ENCODE assay signal across 7 cellular contexts in the genomic region with DNA sequence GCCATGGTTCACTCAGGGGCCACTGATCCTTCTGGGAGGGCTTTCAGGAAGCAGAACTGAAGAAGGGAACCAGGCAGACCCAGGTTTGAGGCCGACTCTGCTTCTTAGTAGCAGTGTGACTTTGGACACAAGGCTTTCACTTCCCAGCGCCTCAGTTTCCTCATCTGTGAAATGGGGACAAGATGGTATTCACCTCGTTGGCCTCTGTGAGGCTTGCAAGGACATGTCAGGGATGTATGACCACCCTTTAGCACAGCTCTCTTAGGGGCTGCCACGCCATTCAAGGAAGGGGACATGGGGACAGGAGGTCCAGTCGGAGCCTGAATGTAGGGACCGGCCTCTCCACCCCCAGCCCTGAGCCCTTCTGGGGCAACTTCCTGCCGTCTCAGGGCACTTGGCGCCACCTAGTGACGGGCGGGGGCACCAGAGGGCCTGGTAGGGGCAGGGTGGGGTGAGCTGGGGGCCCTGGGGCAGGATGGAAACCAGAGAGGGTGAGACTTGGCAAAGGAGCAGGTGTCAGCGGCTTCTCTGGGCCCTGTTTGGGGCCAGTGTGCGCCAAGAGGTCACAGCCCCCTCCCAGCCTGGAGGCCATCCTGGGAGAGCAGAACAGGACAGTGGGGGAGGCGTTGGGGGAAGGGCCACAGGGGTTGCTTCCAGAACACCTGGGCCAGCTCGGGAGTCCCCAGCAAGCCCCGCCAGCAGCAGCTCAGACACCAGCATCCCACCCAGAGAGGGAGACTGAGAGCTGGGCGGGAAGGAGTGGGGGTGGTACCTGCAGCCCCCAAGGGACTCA.
DNase-seq lines count a peak whose midpoint lies in the region; ATAC-seq and TF ChIP-seq lines count a peak whose summit lies in the region.

No MANE protein-coding gene starts in this region.

- no peaks in the 10 kb centered on the region for H3K9me2 ChIP-seq in MM.1S (replicated peaks; ENCODE audit: insufficient read depth, low read length)

- H3K27ac ChIP-seq in MM.1S (ENCODE audit: low read length) (no peak overlapping the region), dorsolateral prefrontal cortex (no peak overlapping the region), uterus (no peak overlapping the region)

- H3K36me3 ChIP-seq in MM.1S (replicated peaks; ENCODE audit: insufficient read depth, low read length) (no peaks in the 10 kb centered on the region), uterus (no peaks in the 10 kb centered on the region)

- H3K4me3 Mint-ChIP-seq in activated CD4-positive, alpha-beta T cell treated with anti-CD3 and anti-CD28 coated beads, Interleukin-2, amount 10 ng/mL, durations not matched to agents 7 days and 5 days, result no peak overlapping the region
- no peak overlapping the region for H3K4me3 Mint-ChIP-seq in neural crest cell

- no peak for TF ChIP-seq POLR2A in uterus (IDR thresholded peaks at IDR 0.05)

- no peak overlapping the region for H3K4me3 ChIP-seq in GM12864 (ENCODE audit: low read depth, low read length)
- no peak overlapping the region for H3K4me3 ChIP-seq in MM.1S (ENCODE audit: low read length)
- no peak overlapping the region for H3K4me3 ChIP-seq in dorsolateral prefrontal cortex
- no peak overlapping the region for H3K4me3 ChIP-seq in uterus

- peaks cover 19% of the 10 kb centered on the region for H3K27me3 Mint-ChIP-seq in activated CD4-positive, alpha-beta T cell treated with anti-CD3 and anti-CD28 coated beads, Interleukin-2, amount 10 ng/mL, durations not matched to agents 7 days and 5 days
- H3K27me3 Mint-ChIP-seq in neural crest cell (ENCODE audit: low read depth), result no peaks in the 10 kb centered on the region

- no peak overlapping the region for H3K27ac Mint-ChIP-seq in activated CD4-positive, alpha-beta T cell treated with anti-CD3 and anti-CD28 coated beads, Interleukin-2, amount 10 ng/mL, durations not matched to agents 7 days and 5 days
- H3K27ac Mint-ChIP-seq in neural crest cell (ENCODE audit: unreplicated experiment), result no peak overlapping the region

- H3K9me3 Mint-ChIP-seq in activated CD4-positive, alpha-beta T cell treated with anti-CD3 and anti-CD28 coated beads, Interleukin-2, amount 10 ng/mL, durations not matched to agents 7 days and 5 days, result no peaks in the 10 kb centered on the region
- H3K9me3 Mint-ChIP-seq in neural crest cell, result no peaks in the 10 kb centered on the region

- H3K9ac ChIP-seq in MM.1S (ENCODE audit: low read length), result no peak overlapping the region

- CTCF ChIA-PET in activated CD4-positive, alpha-beta T cell treated with anti-CD3 and anti-CD28 coated beads, Interleukin-2, amount 10 ng/mL, durations not matched to agents 7 days and 5 days (lab: Charles Lee), result interaction anchor here (0.6 to 1.5 kb wide), 4 partner anchors 8 to 402 kb away, joined by 3 to 5 read pairs (median 4); no protein-coding TSS in a partner anchor

- DNase-seq in GM12864 (ENCODE audit: low read depth) (no peak), MM.1S (peak; percentile 46), dorsolateral prefrontal cortex (no peak), neural crest cell (ENCODE audit: low read depth, low spot score) (peak; percentile 56), uterus (peak in 1 of 2 donors; percentile 22)
- peak; percentile 73 for DNase-seq in activated CD4-positive, alpha-beta T cell treated with anti-CD3 and anti-CD28 coated beads, Interleukin-2, amount 10 ng/mL, durations not matched to agents 7 days and 5 days

- no peaks in the 10 kb centered on the region for H3K4me1 ChIP-seq in MM.1S (ENCODE audit: low read length)
- no peaks in the 10 kb centered on the region for H3K4me1 ChIP-seq in uterus

- POLR2A ChIA-PET in activated CD4-positive, alpha-beta T cell treated with anti-CD3 and anti-CD28 coated beads, Interleukin-2, amount 10 ng/mL, durations not matched to agents 7 days and 5 days (lab: Charles Lee), result no interaction called here

- no peak for ATAC-seq in HG02973 (IDR thresholded peaks at IDR 0.05; ENCODE audit: unreplicated experiment)

- H3K27me3 ChIP-seq in MM.1S (replicated peaks; ENCODE audit: insufficient read depth, low read length), result peaks cover 98% of the 10 kb centered on the region
- H3K27me3 ChIP-seq in dorsolateral prefrontal cortex, result peaks cover 0 to 5% (median 0%) of the 10 kb centered on the region in 45 donors
- H3K27me3 ChIP-seq in uterus, result no peaks in the 10 kb centered on the region

- no peaks in the 10 kb centered on the region for H3F3A ChIP-seq in MM.1S (ENCODE audit: insufficient read depth, low read length)

- no peak overlapping the region for H2AFZ ChIP-seq in MM.1S (ENCODE audit: low read length)

- intact Hi-C loops in dorsolateral prefrontal cortex (cut with DNase I), result no loop called here
- intact Hi-C loops in uterus (cut with DNase I; ENCODE audit: low total_unique reads), result no loop called here

- no peaks in the 10 kb centered on the region for H3K36me3 Mint-ChIP-seq in activated CD4-positive, alpha-beta T cell treated with anti-CD3 and anti-CD28 coated beads, Interleukin-2, amount 10 ng/mL, durations not matched to agents 7 days and 5 days (ENCODE audit: low read depth)
- no peaks in the 10 kb centered on the region for H3K36me3 Mint-ChIP-seq in neural crest cell (ENCODE audit: low read depth)

- no peaks in the 10 kb centered on the region for H4K20me1 ChIP-seq in MM.1S (ENCODE audit: insufficient read depth, low read length)

- TF ChIP-seq CTCF in GM12864 (IDR thresholded peaks at IDR 0.05; ENCODE audit: low read depth, low read length, missing control alignments), result peak; percentile 74
- peak; percentile 54 for TF ChIP-seq CTCF in MM.1S (IDR thresholded peaks at IDR 0.05; ENCODE audit: low read length)
- peak in 40 of 56 donors; percentile 5 to 60 (median 29) for TF ChIP-seq CTCF in dorsolateral prefrontal cortex (IDR thresholded peaks at IDR 0.05 in 54 of 56, conservative IDR thresholded peaks at IDR 0.05 in 2 of 56; ENCODE audit: low read depth in 1 of 56, partially characterized antibody in 56 of 56)
- peak; percentile 65 for TF ChIP-seq CTCF in neural crest cell (conservative IDR thresholded peaks at IDR 0.05)
- peak in 3 of 4 experiments; percentile 12 to 35 (median 28) for TF ChIP-seq CTCF in uterus (IDR thresholded peaks at IDR 0.05)

- peaks cover 3% of the 10 kb centered on the region for H3K4me1 Mint-ChIP-seq in activated CD4-positive, alpha-beta T cell treated with anti-CD3 and anti-CD28 coated beads, Interleukin-2, amount 10 ng/mL, durations not matched to agents 7 days and 5 days
- peaks cover 30% of the 10 kb centered on the region for H3K4me1 Mint-ChIP-seq in neural crest cell

- H3K79me2 ChIP-seq in MM.1S (ENCODE audit: low read length), result no peaks in the 10 kb centered on the region

- H3K9me3 ChIP-seq in MM.1S (replicated peaks; ENCODE audit: insufficient read depth, low read length), result no peaks in the 10 kb centered on the region
- no peaks in the 10 kb centered on the region for H3K9me3 ChIP-seq in uterus

- no peak overlapping the region for H3K4me2 ChIP-seq in MM.1S (ENCODE audit: low read depth, low read length)

Comparison
In these comparisons a context has a peak if more than half of its experiments do, and no peak if none do; other contexts are left out.
1. DNase-seq: peak in MM.1S (single experiment), activated CD4-positive, alpha-beta T cell treated with anti-CD3 and anti-CD28 coated beads, Interleukin-2, amount 10 ng/mL, durations not matched to agents 7 days and 5 days (single experiment) and neural crest cell (single experiment); none in GM12864 (single experiment) and dorsolateral prefrontal cortex (0 of 10).
2. Peak in every context shown above with its lines, with median percentiles within 50 percentile points of each other: CTCF ChIP-seq.